18 cellular contexts compared by ENCODE assay signal in genomic region chr5:14237313-14238086, GRCh38.
DNase-seq lines count a peak whose midpoint lies in the region; ATAC-seq, FAIRE-seq and TF ChIP-seq lines count a peak whose summit lies in the region.
"Had no signal": no experiment of that assay in that cellular context is flagged by ENCODE, and none has a peak within 500 bp of the region (broad histone marks: within the 10 kb centered on the region; RNA-seq: fewer than 3 reads in every experiment).

No MANE protein-coding gene starts in this region.

- H3K27ac Mint-ChIP-seq in osteocyte (ENCODE audit: unreplicated experiment) = peak overlapping the region; percentile 79
- H3K27ac Mint-ChIP-seq: stimulated activated effector memory CD8-positive, alpha-beta T cell treated with anti-CD3 and anti-CD28 coated beads, Interleukin-12 subunit alpha, Interleukin-12 subunit beta, amount 100 ng/mL, for 72 hours had no signal

- peak overlapping the region; percentile 57 for H4K91ac ChIP-seq in H1 (replicated peaks; ENCODE audit: insufficient read length, low read length)

- CTCF ChIA-PET in PC-9 (lab: Charles Lee) (no interaction called here), H1 (lab: Charles Lee; ENCODE audit: partially characterized antibody) (interaction anchor here (0.7 to 2.0 kb wide), 3 partner anchors 10 to 54 kb away, joined by 3 to 6 read pairs (median 3); no protein-coding TSS in a partner anchor)

- H4K5ac ChIP-seq in H1 (ENCODE audit: insufficient read length, low read depth, low read length) = no peak overlapping the region

- no peaks in the 10 kb centered on the region for H3K27me3 Mint-ChIP-seq in osteocyte (ENCODE audit: unreplicated experiment)

- TF ChIP-seq POLR2A in H1 (IDR thresholded peaks at IDR 0.05; ENCODE audit: control extremely low read depth in 1 of 2, low read depth in 2 of 2, low read length in 2 of 2) = no peak

- H3K27me3 ChIP-seq in GM23248 (replicated peaks; ENCODE audit: insufficient read depth) (no peaks in the 10 kb centered on the region), PC-9 (ENCODE audit: insufficient read depth, low read depth) (no peaks in the 10 kb centered on the region), H1 (replicated peaks in 1 of 4; ENCODE audit: control insufficient read depth in 3 of 4, extremely low read depth in 1 of 4, insufficient read depth in 3 of 4, low read length in 3 of 4) (no peaks in the 10 kb centered on the region)
- H3K27me3 ChIP-seq: BE2C, colonic mucosa, tibial artery had no signal

- peak overlapping the region; percentile 79; the same call in 1 of the 2 replicates for H2BK5ac ChIP-seq in H1 (ENCODE audit: low read depth, low read length)

- no peak overlapping the region for H2AFZ ChIP-seq in GM23248
- no peak overlapping the region for H2AFZ ChIP-seq in PC-9
- H2AFZ ChIP-seq in H1 (ENCODE audit: low read length) = no peak overlapping the region

- POLR2A ChIA-PET in PC-9 (lab: Charles Lee; ENCODE audit: unreplicated experiment) (no interaction called here), H1 (lab: Charles Lee; ENCODE audit: partially characterized antibody) (interaction anchor here (1.0 to 1.5 kb wide), 4 partner anchors 12 to 117 kb away, joined by 3 to 4 read pairs (median 3); no protein-coding TSS in a partner anchor)

- 95 to 97% methylated on average over 12 of the region's 12 CpGs for WGBS in GM23248 (ENCODE audit: low coverage in 1 of 2, low lambda C conversion rate in 2 of 2, missing lambda C conversion rate in 2 of 2), 2 experiments
- 79% methylated on average over 12 of the region's 12 CpGs; no CpG with 5 or more reads in 1 of the 2 experiments for WGBS in H1 (ENCODE audit: extremely low coverage in 1 of 2, insufficient coverage in 1 of 2, insufficient read length in 1 of 2, insufficient replicate concordance in 2 of 2, low coverage in 1 of 2, low lambda C conversion rate in 2 of 2, missing lambda C conversion rate in 1 of 2), 2 experiments

- in situ Hi-C loops in GM23248 (cut with MboI) = no loop called here

- peaks cover 12% of the 10 kb centered on the region; the same call in 1 of the 2 replicates for H3K79me1 ChIP-seq in H1 (ENCODE audit: low read depth, low read length)

- H3K9me2 ChIP-seq in GM23248 (ENCODE audit: insufficient read depth) (no peaks in the 10 kb centered on the region), PC-9 (ENCODE audit: insufficient read depth) (no peaks in the 10 kb centered on the region; the same call in 1 of the 2 replicates)

- 0 out of 2 replicates have a peak overlapping the region, but pooled peaks have one; percentile 73 for H2BK15ac ChIP-seq in H1 (ENCODE audit: low read length)

- peak overlapping the region; percentile 16 for H3K4me2 ChIP-seq in GM23248 (ENCODE audit: unreplicated experiment)
- H3K4me2 ChIP-seq in PC-9 = no peak overlapping the region
- H3K4me2 ChIP-seq in H1 (ENCODE audit: insufficient read depth in 1 of 2, low read depth in 2 of 2, low read length in 2 of 2) = peak overlapping the region in 1 of 2 experiments; percentile 54; a peak in 3 of 4 replicates

- no peak overlapping the region for H3K23ac ChIP-seq in H1 (ENCODE audit: insufficient read length)

- H3K4ac ChIP-seq in H1 (replicated peaks; ENCODE audit: insufficient read length, low read depth, low read length) = peak overlapping the region; percentile 69

- no peak overlapping the region for H3K4me3 Mint-ChIP-seq in osteocyte (ENCODE audit: unreplicated experiment)
- H3K4me3 Mint-ChIP-seq: stimulated activated effector memory CD8-positive, alpha-beta T cell treated with anti-CD3 and anti-CD28 coated beads, Interleukin-12 subunit alpha, Interleukin-12 subunit beta, amount 100 ng/mL, for 72 hours had no signal

- H3K36me3 ChIP-seq in GM23248 (ENCODE audit: low read depth) (no peaks in the 10 kb centered on the region), PC-9 (ENCODE audit: low read depth) (no peaks in the 10 kb centered on the region), H1 (ENCODE audit: control insufficient read depth in 2 of 4, insufficient read depth in 4 of 4, low read length in 3 of 4) (no peaks in the 10 kb centered on the region)
- H3K36me3 ChIP-seq: BE2C, colonic mucosa, tibial artery had no signal

- FAIRE-seq in H1 (lab: Jason Lieb, UNC) = no peak

- H3K4me3 ChIP-seq in GM23248 (no peak overlapping the region), PC-9 (no peak overlapping the region), H1 (ENCODE audit: extremely low read depth in 1 of 4, insufficient read depth in 2 of 4, low read depth in 3 of 4, low read length in 4 of 4) (no peak overlapping the region)
- H3K4me3 ChIP-seq: colonic mucosa, tibial artery had no signal

- H2BK120ac ChIP-seq in H1 (replicated peaks; ENCODE audit: low read depth, low read length) = no peak overlapping the region

- 0 out of 2 replicates have a peak overlapping the region, but pooled peaks have one; percentile 76 for H2AK5ac ChIP-seq in H1 (ENCODE audit: low read depth, low read length)

- H3K27ac ChIP-seq in GM23248 (peak overlapping the region; percentile 11), PC-9 (peak overlapping the region; percentile 44), H1 (ENCODE audit: low read depth, low read length) (no peak overlapping the region; the same call in 1 of the 2 replicates)
- H3K27ac ChIP-seq: colonic mucosa, tibial artery had no signal

- BruUV-seq in PC-9 (replicated peaks; lab: Mats Ljungman, UMichigan) = TSS peak; percentile 5

- H3K9me3 Mint-ChIP-seq in osteocyte (ENCODE audit: unreplicated experiment) = no peaks in the 10 kb centered on the region
- H3K9me3 Mint-ChIP-seq: stimulated activated effector memory CD8-positive, alpha-beta T cell treated with anti-CD3 and anti-CD28 coated beads, Interleukin-12 subunit alpha, Interleukin-12 subunit beta, amount 100 ng/mL, for 72 hours had no signal

- H2BK12ac ChIP-seq in H1 (ENCODE audit: low read depth, low read length) = peak overlapping the region; percentile 82

- H4K8ac ChIP-seq in H1 (ENCODE audit: extremely low read depth, insufficient read depth, low read length) = no peak overlapping the region

- no peak overlapping the region for H3K9ac ChIP-seq in GM23248
- H3K9ac ChIP-seq in H1 (replicated peaks in 1 of 4; ENCODE audit: extremely low read depth in 1 of 4, low read depth in 3 of 4, low read length in 3 of 4) = peak overlapping the region in 1 of 4 experiments; percentile 9; a peak in 1 of 7 replicates

- H3K4me1 ChIP-seq in GM23248 (ENCODE audit: insufficient read depth) (peaks cover 92% of the 10 kb centered on the region), PC-9 (replicated peaks; ENCODE audit: insufficient read depth) (peaks cover 40% of the 10 kb centered on the region), H1 (replicated peaks in 1 of 4; ENCODE audit: control insufficient read depth in 3 of 4, insufficient read depth in 4 of 4, low read length in 3 of 4) (peaks cover 6 to 30% (median 26%) of the 10 kb centered on the region in 4 experiments)
- H3K4me1 ChIP-seq: colonic mucosa had no signal

- H3K9me3 ChIP-seq in GM23248 (ENCODE audit: low read depth) (no peaks in the 10 kb centered on the region), PC-9 (ENCODE audit: insufficient read depth, low read depth) (0 out of 2 replicates have a peak, but pooled peaks cover 4% of the 10 kb centered on the region), H1 (ENCODE audit: insufficient read depth in 2 of 2, low read depth in 1 of 2, low read length in 1 of 2) (no peaks in the 10 kb centered on the region)
- H3K9me3 ChIP-seq: BE2C, colonic mucosa, tibial artery had no signal

- H3K56ac ChIP-seq in H1 (replicated peaks; ENCODE audit: insufficient read length, low read depth, low read length) = no peak overlapping the region

- no peak for TF ChIP-seq EP300 in H1 (IDR thresholded peaks at IDR 0.05; ENCODE audit: borderline replicate concordance in 1 of 2, low read depth in 2 of 2, low read length in 2 of 2)

- H3K18ac ChIP-seq in H1 (ENCODE audit: extremely low read depth, low read length) = no peak overlapping the region

- no peaks in the 10 kb centered on the region; the same call in 1 of the 2 replicates for H3K23me2 ChIP-seq in H1 (ENCODE audit: low read depth, low read length)

- no peak for DNase-seq in GM23248
- no peak for DNase-seq in PC-9
- DNase-seq in H1 (ENCODE audit: low read depth in 1 of 2, low spot score in 2 of 2) = no peak
- no peak for DNase-seq in osteocyte (ENCODE audit: extremely low spot score, unreplicated experiment)
- no peak for DNase-seq in NCI-H2227 (lab: John Stamatoyannopoulos, UW; ENCODE audit: unreplicated experiment)
- no peak for DNase-seq in T-helper 9 cell
- DNase-seq in DMS79 treated with DMSO at 0.1 percent for 48 hours (lab: John Stamatoyannopoulos, UW) = no peak
- DNase-seq: activated CD4-positive, alpha-beta T cell treated with anti-CD3 and anti-CD28 coated beads for 4 hours; activated naive CD4-positive, alpha-beta T cell; aorta; BE2C; colonic mucosa; foreskin melanocyte; MV-4-11; NCI-H2029 treated with DMSO at 0.1 percent for 48 hours; tibial artery had no signal

- no peak for TF ChIP-seq RAD21 in H1 (IDR thresholded peaks at IDR 0.05 in 1 of 2, conservative IDR thresholded peaks at IDR 0.05 in 1 of 2; ENCODE audit: low read depth in 2 of 2, low read length in 2 of 2)

- H3K4me1 Mint-ChIP-seq in osteocyte (ENCODE audit: unreplicated experiment) = peaks cover 73% of the 10 kb centered on the region
- H3K4me1 Mint-ChIP-seq: stimulated activated effector memory CD8-positive, alpha-beta T cell treated with anti-CD3 and anti-CD28 coated beads, Interleukin-12 subunit alpha, Interleukin-12 subunit beta, amount 100 ng/mL, for 72 hours had no signal

- H3K14ac ChIP-seq in H1 (ENCODE audit: insufficient read length) = no peak overlapping the region

- TF ChIP-seq CTCF in PC-9 (conservative IDR thresholded peaks at IDR 0.05) (no peak), H1 (IDR thresholded peaks at IDR 0.05; ENCODE audit: control extremely low read depth in 1 of 3, insufficient read depth in 1 of 3, low read depth in 1 of 3, low read length in 3 of 3) (no peak), osteocyte (IDR thresholded peaks at IDR 0.05) (no peak)

- peaks cover 100% of the 10 kb centered on the region for H3K79me2 ChIP-seq in GM23248 (ENCODE audit: insufficient read depth)
- H3K79me2 ChIP-seq in PC-9 (ENCODE audit: low read depth) = peaks cover 98% of the 10 kb centered on the region
- peaks cover 6 to 94% of the 10 kb centered on the region in 2 experiments for H3K79me2 ChIP-seq in H1 (ENCODE audit: control insufficient read depth in 1 of 2, insufficient read depth in 2 of 2, low read length in 2 of 2)

- H4K20me1 ChIP-seq in GM23248 (ENCODE audit: insufficient read depth) (peaks cover 35% of the 10 kb centered on the region), PC-9 (ENCODE audit: insufficient read depth) (no peaks in the 10 kb centered on the region; the same call in 1 of the 2 replicates), H1 (replicated peaks in 1 of 2; ENCODE audit: control insufficient read depth in 1 of 2, insufficient read depth in 2 of 2, low read length in 2 of 2) (peaks cover 5 to 14% of the 10 kb centered on the region in 2 experiments)

- intact Hi-C loops in PC-9 (cut with micrococcal nuclease; ENCODE audit: unreplicated experiment) = no loop called here

- no peak for ATAC-seq in GM19463 (IDR thresholded peaks at IDR 0.05; ENCODE audit: unreplicated experiment)
- ATAC-seq: stimulated activated effector memory CD8-positive, alpha-beta T cell treated with anti-CD3 and anti-CD28 coated beads, Interleukin-12 subunit alpha, Interleukin-12 subunit beta, amount 100 ng/mL, for 72 hours had no signal

- no peaks in the 10 kb centered on the region for H3K36me3 Mint-ChIP-seq in osteocyte (ENCODE audit: unreplicated experiment)
- H3K36me3 Mint-ChIP-seq: stimulated activated effector memory CD8-positive, alpha-beta T cell treated with anti-CD3 and anti-CD28 coated beads, Interleukin-12 subunit alpha, Interleukin-12 subunit beta, amount 100 ng/mL, for 72 hours had no signal

- H3F3A ChIP-seq in GM23248 (ENCODE audit: insufficient read depth) (peaks cover 82% of the 10 kb centered on the region), PC-9 (ENCODE audit: insufficient read depth, low read depth) (peaks cover 51% of the 10 kb centered on the region)

- H2BK20ac ChIP-seq in H1 (ENCODE audit: low read length) = no peak overlapping the region
